Comparison of ENCODE assay signal across 17 cellular contexts in genomic region chr7:30755384-30756154, GRCh38. TPM values are rescaled to one million over a fixed set of nuclear protein-coding genes. Genes with fewer than 3 reads are reported as not detected.
A peak's percentile ranks its signal among the peaks of the same experiment; 100 is the strongest.
DNase-seq lines count a peak whose midpoint lies in the region; FAIRE-seq and TF ChIP-seq lines count a peak whose summit lies in the region.
"Had no signal": no experiment of that assay in that cellular context is flagged by ENCODE, and none has a peak within 500 bp of the region (broad histone marks: within the 10 kb centered on the region; RNA-seq: fewer than 3 reads in every experiment).

No MANE protein-coding gene starts in this region.

- no peak overlapping the region for H2BK120ac ChIP-seq in mesenchymal stem cell (ENCODE audit: low read depth, low read length)

- peak overlapping the region; percentile 3 for H3K4me3 ChIP-seq in fibroblast of pulmonary artery (replicated peaks; ENCODE audit: low read depth, low read length)
- no peak overlapping the region for H3K4me3 ChIP-seq in mesenchymal stem cell (ENCODE audit: insufficient read depth in 1 of 2, low read depth in 1 of 2, low read length in 2 of 2)
- H3K4me3 ChIP-seq: SJSA1 had no signal

- H4K8ac ChIP-seq in mesenchymal stem cell (ENCODE audit: low read length), result peak overlapping the region; percentile 45

- H2BK5ac ChIP-seq in mesenchymal stem cell (ENCODE audit: low read depth, low read length, poor library complexity, severe bottlenecking), result no peak overlapping the region

- 90% methylated on average over 21 of the region's 22 CpGs for WGBS in mesenchymal stem cell

- peak; percentile 81 for FAIRE-seq in urothelium cell line (lab: Jason Lieb, UNC)
- FAIRE-seq: keratinocyte had no signal

- H3K27ac ChIP-seq in mesenchymal stem cell (ENCODE audit: low read length, poor library complexity, severe bottlenecking), result peak overlapping the region; percentile 51
- H3K27ac ChIP-seq: 22Rv1, epithelial cell of prostate, SJSA1 had no signal

- no peak overlapping the region for H3K4me2 ChIP-seq in mesenchymal stem cell (ENCODE audit: low read length, poor library complexity, severe bottlenecking)

- peak overlapping the region; percentile 34 to 73 for H3K4ac ChIP-seq in mesenchymal stem cell (ENCODE audit: low read depth in 1 of 2, low read length in 2 of 2)

- H3K14ac ChIP-seq in mesenchymal stem cell (ENCODE audit: low read length in 2 of 2), result peak overlapping the region in 1 of 2 experiments; percentile 81

- H2BK12ac ChIP-seq in mesenchymal stem cell (ENCODE audit: low read length in 2 of 2), result peak overlapping the region in 1 of 2 experiments; percentile 92

- H3K36me3 ChIP-seq in mesenchymal stem cell (ENCODE audit: control insufficient read depth in 1 of 2, insufficient read depth in 2 of 2, low read depth in 1 of 2, low read length in 2 of 2), result no peaks in the 10 kb centered on the region
- H3K36me3 ChIP-seq: SJSA1 had no signal

- peak overlapping the region; percentile 6 for H2AFZ ChIP-seq in mesenchymal stem cell (ENCODE audit: low read depth, low read length)

- H4K91ac ChIP-seq in mesenchymal stem cell (ENCODE audit: low read length), result peak overlapping the region; percentile 96

- peak overlapping the region; percentile 67 to 83 for H3K18ac ChIP-seq in mesenchymal stem cell (ENCODE audit: low read depth in 1 of 2, low read length in 2 of 2)

- H2AK5ac ChIP-seq in mesenchymal stem cell (ENCODE audit: low read length, severe bottlenecking), result no peak overlapping the region

- peaks cover 23% of the 10 kb centered on the region for H3K4me1 ChIP-seq in mesenchymal stem cell (ENCODE audit: control insufficient read depth, insufficient read depth, low read depth, low read length)

- TF ChIP-seq CTCF in fibroblast of pulmonary artery (IDR thresholded peaks at IDR 0.05; ENCODE audit: low read length, missing control alignments), result no peak

- no peaks in the 10 kb centered on the region for H3K9me3 ChIP-seq in mesenchymal stem cell (ENCODE audit: control insufficient read depth, low read length)
- H3K9me3 ChIP-seq: SJSA1 had no signal

- DNase-seq in DMS 273 (lab: John Stamatoyannopoulos, UW; ENCODE audit: unreplicated experiment), result peak; percentile 46
- DNase-seq in DMS 273 treated with DMSO at 0.1 percent for 48 hours (lab: John Stamatoyannopoulos, UW), result no peak
- peak; percentile 75 for DNase-seq in fibroblast of pulmonary artery (ENCODE audit: low read depth)
- peak; percentile 52 for DNase-seq in mesenchymal stem cell
- DNase-seq in urothelium cell line (ENCODE audit: low spot score), result no peak
- DNase-seq in NCI-H1105 treated with DMSO at 0.1 percent for 48 hours (lab: John Stamatoyannopoulos, UW), result no peak
- DNase-seq in NK-92 treated with Interleukin-12 subunit alpha and Interleukin-12 subunit beta, amount 100 ng/mL, for 24 hours (lab: John Stamatoyannopoulos, UW), result no peak
- DNase-seq in UCSD-AML1 (lab: John Stamatoyannopoulos, UW; ENCODE audit: unreplicated experiment), result no peak
- DNase-seq: activated T-cell treated with anti-CD3 and anti-CD28 coated beads, Interleukin-2, amount 50 U/mL, for 1 hour; MV-4-11; NCI-H774; occipital lobe; stimulated activated CD4-positive, alpha-beta T cell treated with anti-CD3 and anti-CD28 coated beads, Interleukin-4, amount 100 ng/mL, for 4 hours had no signal

- no peaks in the 10 kb centered on the region for H3K79me1 ChIP-seq in mesenchymal stem cell (replicated peaks; ENCODE audit: low read length, poor library complexity, severe bottlenecking)

- no peaks in the 10 kb centered on the region for H3K27me3 ChIP-seq in mesenchymal stem cell (ENCODE audit: control insufficient read depth in 1 of 2, insufficient read depth in 1 of 2, low read length in 2 of 2)
- H3K27me3 ChIP-seq: SJSA1 had no signal

- H3K9ac ChIP-seq in mesenchymal stem cell (ENCODE audit: low read length), result no peak overlapping the region

- no peak overlapping the region for H3K23ac ChIP-seq in mesenchymal stem cell (ENCODE audit: low read length in 2 of 2)

- H2BK15ac ChIP-seq in mesenchymal stem cell (ENCODE audit: low read depth, poor library complexity, severe bottlenecking), result peak overlapping the region; percentile 39

RNA-seq across cellular contexts. Expression of gene INMT, which starts 3.6 kb away (rescaled TPM):
- 7.5 TPM for polyA plus RNA-seq in mesenchymal stem cell (2013, experiment 1 of 2)
- 7.5 TPM for polyA plus RNA-seq in mesenchymal stem cell (2013, experiment 2 of 2)
- polyA plus RNA-seq: keratinocyte had no signal

RNA-seq across cellular contexts. Expression of gene MINDY4, which starts 15.6 kb away (rescaled TPM):
- 2.6 TPM for polyA plus RNA-seq in mesenchymal stem cell (2013, experiment 1 of 2)
- 2.8 TPM for polyA plus RNA-seq in mesenchymal stem cell (2013, experiment 2 of 2)

Comparison
In these comparisons a context has a peak if more than half of its experiments do, and no peak if none do; other contexts are left out.
1. DNase-seq: peak in DMS 273 (single experiment), fibroblast of pulmonary artery (single experiment) and mesenchymal stem cell (single experiment); none in DMS 273 treated with DMSO at 0.1 percent for 48 hours (single experiment), urothelium cell line (single experiment), NCI-H1105 treated with DMSO at 0.1 percent for 48 hours (single experiment), NK-92 treated with Interleukin-12 subunit alpha and Interleukin-12 subunit beta, amount 100 ng/mL, for 24 hours (single experiment) and UCSD-AML1 (single experiment).